Comparison of ENCODE assay signal across 20 cellular contexts in the genomic region with DNA sequence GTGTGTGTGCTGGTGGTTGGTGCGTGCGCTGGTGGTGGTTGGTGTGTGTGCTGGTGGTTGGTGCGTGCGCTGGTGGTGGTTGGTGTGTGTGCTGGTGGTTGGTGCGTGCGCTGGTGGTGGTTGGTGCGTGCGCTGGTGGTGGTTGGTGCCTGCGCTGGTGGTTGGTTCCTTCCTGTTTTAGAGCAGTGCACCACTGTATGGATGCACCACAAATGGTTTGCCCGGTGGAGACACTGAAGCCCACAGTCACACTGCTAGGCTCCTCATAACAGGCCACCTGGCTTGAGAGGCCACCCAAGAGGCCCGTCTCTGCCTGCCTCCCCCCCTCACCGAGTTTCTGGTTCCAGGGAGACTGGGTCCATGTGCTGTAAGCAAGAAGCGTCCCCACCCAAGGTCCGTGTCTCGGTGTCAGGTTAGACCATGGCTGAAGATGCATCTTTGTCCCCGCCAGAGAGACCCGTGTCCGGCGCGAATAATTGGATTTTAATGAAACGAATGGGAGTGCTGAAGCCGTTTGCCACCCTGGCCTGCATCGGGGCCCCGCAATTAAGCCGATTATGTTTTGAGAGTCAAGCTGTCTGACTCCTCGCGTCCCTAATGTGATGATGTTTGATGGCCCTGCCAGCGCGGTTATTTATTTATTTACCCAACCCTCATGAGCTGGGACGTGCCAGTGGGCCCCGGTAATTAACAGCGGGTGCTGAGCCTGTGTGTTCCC.
A peak's percentile ranks its signal among the peaks of the same experiment; 100 is the strongest.
DNase-seq lines count a peak whose midpoint lies in the region; ATAC-seq and TF ChIP-seq lines count a peak whose summit lies in the region.
"Had no signal": no experiment of that assay in that cellular context is flagged by ENCODE, and none has a peak within 500 bp of the region (broad histone marks: within the 10 kb centered on the region; RNA-seq: fewer than 3 reads in every experiment).

No MANE protein-coding gene starts in this region.

- no peaks in the 10 kb centered on the region for H3K9me3 Mint-ChIP-seq in neural progenitor cell
- no peaks in the 10 kb centered on the region for H3K9me3 Mint-ChIP-seq in activated CD8-positive, alpha-beta T cell treated with anti-CD3 and anti-CD28 coated beads, Interleukin-2, amount 10 ng/mL, durations not matched to agents 7 days and 5 days (ENCODE audit: insufficient read depth)
- H3K9me3 Mint-ChIP-seq: activated CD4-positive, alpha-beta T cell treated with anti-CD3 and anti-CD28 coated beads, Interleukin-2, amount 10 ng/mL, durations not matched to agents 24 days and 14 days had no signal

- H3K9me3 ChIP-seq in KOPT-K1 (ENCODE audit: insufficient read depth, low read length, poor library complexity, severe bottlenecking) (no peaks in the 10 kb centered on the region), neural progenitor cell (ENCODE audit: low read depth) (no peaks in the 10 kb centered on the region), vagina (no peaks in the 10 kb centered on the region)
- H3K9me3 ChIP-seq: adrenal gland, esophagus muscularis mucosa, thoracic aorta had no signal

- peaks cover 10% of the 10 kb centered on the region for H3K27me3 Mint-ChIP-seq in neural progenitor cell (ENCODE audit: insufficient read depth, low read depth)
- no peaks in the 10 kb centered on the region for H3K27me3 Mint-ChIP-seq in activated CD8-positive, alpha-beta T cell treated with anti-CD3 and anti-CD28 coated beads, Interleukin-2, amount 10 ng/mL, durations not matched to agents 7 days and 5 days (ENCODE audit: low read depth)

- no peak for ATAC-seq in activated CD8-positive, alpha-beta T cell treated with anti-CD3 and anti-CD28 coated beads, Interleukin-2, amount 10 ng/mL, durations not matched to agents 7 days and 5 days
- no peak for ATAC-seq in HG03139 (IDR thresholded peaks at IDR 0.05; ENCODE audit: unreplicated experiment)
- ATAC-seq: left lobe of liver had no signal

- no peaks in the 10 kb centered on the region for H3K36me3 Mint-ChIP-seq in neural progenitor cell
- H3K36me3 Mint-ChIP-seq in activated CD8-positive, alpha-beta T cell treated with anti-CD3 and anti-CD28 coated beads, Interleukin-2, amount 10 ng/mL, durations not matched to agents 7 days and 5 days (ENCODE audit: low read depth) = no peaks in the 10 kb centered on the region

- H3F3A ChIP-seq in neural progenitor cell (ENCODE audit: low read depth) = no peaks in the 10 kb centered on the region

- no peaks in the 10 kb centered on the region for H3K79me2 ChIP-seq in neural progenitor cell (ENCODE audit: low read depth)

- no peak overlapping the region for H3K9ac ChIP-seq in neural progenitor cell

- intact Hi-C loops in vagina (cut with DNase I) = no loop called here

- H3K27me3 ChIP-seq in neural progenitor cell = peaks cover under 1% of the 10 kb centered on the region
- H3K27me3 ChIP-seq in vagina = no peaks in the 10 kb centered on the region
- H3K27me3 ChIP-seq: adrenal gland, esophagus muscularis mucosa had no signal

- H3K27ac Mint-ChIP-seq in neural progenitor cell = peak overlapping the region; percentile 46
- H3K27ac Mint-ChIP-seq in activated CD8-positive, alpha-beta T cell treated with anti-CD3 and anti-CD28 coated beads, Interleukin-2, amount 10 ng/mL, durations not matched to agents 7 days and 5 days = no peak overlapping the region
- H3K27ac Mint-ChIP-seq: activated CD4-positive, alpha-beta T cell treated with anti-CD3 and anti-CD28 coated beads, Interleukin-2, amount 10 ng/mL, durations not matched to agents 24 days and 14 days; B cell had no signal

- H3K4me3 ChIP-seq in neural progenitor cell (no peak overlapping the region), vagina (no peak overlapping the region)
- H3K4me3 ChIP-seq: adrenal gland, esophagus muscularis mucosa, thoracic aorta had no signal

- peaks cover 20% of the 10 kb centered on the region for H4K20me1 ChIP-seq in neural progenitor cell (ENCODE audit: low read depth)

- H2AFZ ChIP-seq in neural progenitor cell (replicated peaks) = no peak overlapping the region

- H3K4me2 ChIP-seq in neural progenitor cell = no peak overlapping the region

- peak overlapping the region; percentile 98 for H3K27ac ChIP-seq in KOPT-K1 (ENCODE audit: low read depth, low read length, poor library complexity, severe bottlenecking)
- H3K27ac ChIP-seq in neural progenitor cell = no peak overlapping the region
- no peak overlapping the region for H3K27ac ChIP-seq in vagina
- H3K27ac ChIP-seq: adrenal gland, esophagus muscularis mucosa, thoracic aorta had no signal

- no peak for TF ChIP-seq POLR2A in vagina (IDR thresholded peaks at IDR 0.05)

- DNase-seq in NCI-H1436 treated with DMSO at 0.1 percent for 48 hours (lab: John Stamatoyannopoulos, UW) (peak; percentile 58), NCI-H774 (lab: John Stamatoyannopoulos, UW) (peak; percentile 36), neural progenitor cell (ENCODE audit: low spot score) (no peak), NAMALWA (ENCODE audit: low spot score) (no peak), vagina (ENCODE audit: extremely low spot score in 2 of 2) (no peak)
- no peak for DNase-seq in activated CD8-positive, alpha-beta T cell treated with anti-CD3 and anti-CD28 coated beads, Interleukin-2, amount 10 ng/mL, durations not matched to agents 7 days and 5 days
- DNase-seq: activated CD4-positive, alpha-beta T cell treated with anti-CD3 and anti-CD28 coated beads, Interleukin-2, amount 10 ng/mL, durations not matched to agents 24 days and 14 days; activated CD8-positive, alpha-beta memory T cell treated with anti-CD3 and anti-CD28 coated beads, Interleukin-2, amount 50 U/mL, for 4 hours; activated effector memory CD4-positive, alpha-beta T cell treated with Interleukin-2 at 50 U/mL for 16 hours; adrenal gland; effector CD8-positive, alpha-beta T cell; midbrain; MM.1S; SW 1271 had no signal

- POLR2A ChIA-PET in activated CD8-positive, alpha-beta T cell treated with anti-CD3 and anti-CD28 coated beads, Interleukin-2, amount 10 ng/mL, durations not matched to agents 7 days and 5 days (lab: Charles Lee) = no interaction called here

- H3K4me3 Mint-ChIP-seq in neural progenitor cell = no peak overlapping the region
- no peak overlapping the region for H3K4me3 Mint-ChIP-seq in activated CD8-positive, alpha-beta T cell treated with anti-CD3 and anti-CD28 coated beads, Interleukin-2, amount 10 ng/mL, durations not matched to agents 7 days and 5 days
- H3K4me3 Mint-ChIP-seq: activated CD4-positive, alpha-beta T cell treated with anti-CD3 and anti-CD28 coated beads, Interleukin-2, amount 10 ng/mL, durations not matched to agents 24 days and 14 days; B cell had no signal

- CTCF ChIA-PET in activated CD8-positive, alpha-beta T cell treated with anti-CD3 and anti-CD28 coated beads, Interleukin-2, amount 10 ng/mL, durations not matched to agents 7 days and 5 days (lab: Charles Lee) = no interaction called here

- H3K4me1 ChIP-seq in neural progenitor cell (peaks cover 6% of the 10 kb centered on the region), vagina (peaks cover 12% of the 10 kb centered on the region)

- H3K4me1 Mint-ChIP-seq in neural progenitor cell = peaks cover 29% of the 10 kb centered on the region
- peaks cover 40% of the 10 kb centered on the region for H3K4me1 Mint-ChIP-seq in activated CD8-positive, alpha-beta T cell treated with anti-CD3 and anti-CD28 coated beads, Interleukin-2, amount 10 ng/mL, durations not matched to agents 7 days and 5 days (ENCODE audit: low read depth)

- H3K36me3 ChIP-seq in KOPT-K1 (ENCODE audit: insufficient read depth, low read length) (no peaks in the 10 kb centered on the region), neural progenitor cell (no peaks in the 10 kb centered on the region), vagina (no peaks in the 10 kb centered on the region)
- H3K36me3 ChIP-seq: adrenal gland, esophagus muscularis mucosa, thoracic aorta had no signal

- TF ChIP-seq CTCF in neural progenitor cell (IDR thresholded peaks at IDR 0.05) (no peak), vagina (IDR thresholded peaks at IDR 0.05) (no peak)

Comparison
In these comparisons a context has a peak if more than half of its experiments do, and no peak if none do; other contexts are left out.
1. DNase-seq: peak in NCI-H1436 treated with DMSO at 0.1 percent for 48 hours (single experiment) and NCI-H774 (single experiment); none in neural progenitor cell (single experiment), activated CD8-positive, alpha-beta T cell treated with anti-CD3 and anti-CD28 coated beads, Interleukin-2, amount 10 ng/mL, durations not matched to agents 7 days and 5 days (single experiment), NAMALWA (single experiment) and vagina (0 of 2).